ENCODE assay signal across 10 cellular contexts in the genomic region with DNA sequence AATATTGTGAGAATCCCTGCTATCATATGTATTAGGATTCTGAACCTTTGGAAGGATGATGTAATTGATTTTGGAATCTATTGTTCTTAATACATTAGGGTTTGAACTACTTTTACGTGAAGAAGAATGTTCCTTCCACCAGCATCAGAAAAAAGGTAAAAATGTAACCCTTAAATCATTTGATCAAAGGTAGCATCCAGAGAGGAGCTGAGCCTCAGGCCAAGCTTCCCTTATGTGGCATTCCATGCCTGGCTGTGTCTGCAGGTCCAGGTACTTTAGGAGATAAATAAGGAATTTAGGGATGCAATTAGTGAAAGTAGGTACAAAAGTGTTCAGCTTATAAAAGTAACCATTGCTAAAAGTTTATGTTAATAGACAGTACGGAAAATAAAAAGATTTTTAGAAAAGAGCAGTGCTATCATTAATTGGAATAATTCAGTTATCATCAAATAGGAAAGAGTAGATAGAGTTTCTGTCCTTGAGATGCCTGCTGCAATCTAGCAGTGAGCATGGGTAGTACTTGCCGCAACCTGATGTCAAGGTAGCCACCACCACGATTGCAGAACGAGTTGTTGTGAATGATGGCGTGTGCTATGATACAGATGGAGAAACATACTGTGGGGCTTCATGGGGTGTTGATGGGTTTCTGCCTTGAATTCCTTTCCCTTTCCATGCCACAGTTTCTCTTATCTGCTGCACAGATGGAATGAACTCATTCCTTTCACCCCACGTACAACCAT.
"Had no signal": no experiment of that assay in that cellular context is flagged by ENCODE, and none has a peak within 500 bp of the region (broad histone marks: within the 10 kb centered on the region; RNA-seq: fewer than 3 reads in every experiment).

No MANE protein-coding gene starts in this region.

- H3K4me3 Mint-ChIP-seq: GM23338, H9, HFFc6 had no signal

- FAIRE-seq: H1, H54, HepG2 had no signal

- H3K4me2 ChIP-seq: GM23338 had no signal

- H3K9me3 Mint-ChIP-seq: GM23338, H9 had no signal

- H3K4me3 ChIP-seq: GM23338 had no signal

- ATAC-seq: GM23338, HepG2 had no signal

- H3K4me1 Mint-ChIP-seq: IgD-negative memory B cell had no signal

- DNase-seq: H9, HCEC 1CT, HFFc6, KBM-7 had no signal

- H2AFZ ChIP-seq: GM23338 had no signal

- H3K27me3 Mint-ChIP-seq: IgD-negative memory B cell had no signal

- H3K27ac ChIP-seq: HL-60 had no signal

- H3K27ac Mint-ChIP-seq: GM23338, H9, HFFc6, IgD-negative memory B cell had no signal
